Comparison of ENCODE assay signal across 20 cellular contexts in genomic region chr14:84807673-84808072, GRCh38.
A peak's percentile ranks its signal among the peaks of the same experiment; 100 is the strongest.
DNase-seq lines count a peak whose midpoint lies in the region; ATAC-seq lines count a peak whose summit lies in the region.
"Had no signal": no experiment of that assay in that cellular context is flagged by ENCODE, and none has a peak within 500 bp of the region (broad histone marks: within the 10 kb centered on the region; RNA-seq: fewer than 3 reads in every experiment).

No MANE protein-coding gene starts in this region.

- peak; percentile 88 for ATAC-seq in Right ventricle myocardium superior (ENCODE audit: poor library complexity)
- no peak for ATAC-seq in GM21447 (IDR thresholded peaks at IDR 0.05; ENCODE audit: unreplicated experiment)
- ATAC-seq: HCT116, HepG2 had no signal

- intact Hi-C loops in Right ventricle myocardium superior (cut with DNase I) (no loop called here), cardiac septum (cut with DNase I) (no loop called here)

- DNase-seq in Right ventricle myocardium superior (no peak), cardiac septum (ENCODE audit: low spot score) (no peak), astrocyte of the hippocampus (ENCODE audit: low read depth, low spot score) (peak; percentile 13), occipital lobe (lab: John Stamatoyannopoulos, UW) (peak; percentile 35), cortex of kidney (lab: John Stamatoyannopoulos, UW) (no peak), NCI-H2029 treated with DMSO at 0.1 percent for 48 hours (lab: John Stamatoyannopoulos, UW) (no peak)
- DNase-seq: BE2C; C1 segment of cervical spinal cord; CD4-positive, CD25-positive, alpha-beta regulatory T cell; CD8-positive, alpha-beta memory T cell; COR-L47; DMS153; DMS79 treated with DMSO at 0.1 percent for 48 hours; GF-D8; GOT3; H7; HFFc6 had no signal

Comparison
In these comparisons a context has a peak if more than half of its experiments do, and no peak if none do; other contexts are left out.
1. DNase-seq: peak in astrocyte of the hippocampus (single experiment) and occipital lobe (single experiment); none in Right ventricle myocardium superior (single experiment), cardiac septum (single experiment), cortex of kidney (single experiment) and NCI-H2029 treated with DMSO at 0.1 percent for 48 hours (single experiment).